ENCODE assay signal across 8 cellular contexts in genomic region chr18:2985628-2986027, GRCh38. TPM values are rescaled to one million over a fixed set of nuclear protein-coding genes. Genes with fewer than 3 reads are reported as not detected.
DNase-seq lines count a peak whose midpoint lies in the region; ATAC-seq, FAIRE-seq and TF ChIP-seq lines count a peak whose summit lies in the region.

No MANE protein-coding gene starts in this region.

- no peak overlapping the region for H3K4me3 Mint-ChIP-seq in CD4-positive, alpha-beta T cell

- no peak overlapping the region for H3K4me3 ChIP-seq in fibroblast of the aortic adventitia (ENCODE audit: low read depth, low read length)
- H3K4me3 ChIP-seq in transverse colon, result no peak overlapping the region

- H3K9me3 ChIP-seq in CD4-positive, alpha-beta T cell (ENCODE audit: control insufficient read depth, low read length), result no peaks in the 10 kb centered on the region
- no peaks in the 10 kb centered on the region for H3K9me3 ChIP-seq in transverse colon

- intact Hi-C loops in CD4-positive, alpha-beta T cell (cut with DNase I, micrococcal nuclease), result loop anchor here (1.0 to 10.0 kb wide), 3 partner anchors 25 to 191 kb away; no protein-coding TSS in a partner anchor
- intact Hi-C loops in transverse colon (cut with DNase I; ENCODE audit: low total_unique reads), result no loop called here

- in situ Hi-C loops in transverse colon (cut with MboI; ENCODE audit: low pct_ligation_motif_present in 1 of 4, low pct_unique_long_range_greater_than_20kb in 1 of 4, low sequenced_read_pairs in 3 of 4), result loop anchor here in 2 of 4 donors (10.0 kb wide), 1 partner anchor 51 kb away; no protein-coding TSS in a partner anchor

- H3K27ac ChIP-seq in CD4-positive, alpha-beta T cell (ENCODE audit: low read depth, low read length), result no peak overlapping the region
- H3K27ac ChIP-seq in transverse colon, result peak overlapping the region; percentile 68 to 87 (median 78)

- TF ChIP-seq CTCF in CD4-positive, alpha-beta T cell (IDR thresholded peaks at IDR 0.05), result peak; percentile 74
- peak; percentile 39 for TF ChIP-seq CTCF in GM20000 (IDR thresholded peaks at IDR 0.05; ENCODE audit: extremely low read depth, missing control alignments)
- peak; percentile 55 for TF ChIP-seq CTCF in fibroblast of the aortic adventitia (IDR thresholded peaks at IDR 0.05; ENCODE audit: insufficient read depth, low read length)
- TF ChIP-seq CTCF in transverse colon (IDR thresholded peaks at IDR 0.05), result peak; percentile 40 to 64 (median 47)

- FAIRE-seq in RCC 7860 (lab: Jason Lieb, UNC), result peak; percentile 64

- TF ChIP-seq POLR2A in transverse colon (IDR thresholded peaks at IDR 0.05), result no peak

- POLR2A ChIA-PET in CD4-positive, alpha-beta T cell (lab: Charles Lee), result interaction anchor here (0.8 to 4.8 kb wide), 19 partner anchors 9 to 330 kb away, joined by 3 to 161 read pairs (median 5); partner anchors contain the start of genes LPIN2 and SMCHD1

- no peaks in the 10 kb centered on the region for H3K27me3 ChIP-seq in CD4-positive, alpha-beta T cell (ENCODE audit: control insufficient read depth, insufficient read depth, low read length)
- no peaks in the 10 kb centered on the region for H3K27me3 ChIP-seq in transverse colon

- peaks cover 27% of the 10 kb centered on the region for H3K36me3 Mint-ChIP-seq in CD4-positive, alpha-beta T cell (ENCODE audit: low read depth)

- H3K27me3 Mint-ChIP-seq in CD4-positive, alpha-beta T cell, result no peaks in the 10 kb centered on the region

- peaks cover 31 to 65% (median 51%) of the 10 kb centered on the region in 4 donors for H3K4me1 ChIP-seq in transverse colon

- no peak for TF ChIP-seq EP300 in transverse colon (IDR thresholded peaks at IDR 0.05; ENCODE audit: low read depth)

- peak; percentile 69 for ATAC-seq in CD4-positive, alpha-beta T cell (ENCODE audit: poor library complexity)

- WGBS in transverse colon (ENCODE audit: low coverage in 1 of 2), 2 donors, result 47 to 53% methylated on average over 2 of the region's 2 CpGs

- H3K36me3 ChIP-seq in transverse colon, result no peaks in the 10 kb centered on the region

- peaks cover 79% of the 10 kb centered on the region for H3K4me1 Mint-ChIP-seq in CD4-positive, alpha-beta T cell (ENCODE audit: low read depth)

- H3K9me3 Mint-ChIP-seq in CD4-positive, alpha-beta T cell, result no peaks in the 10 kb centered on the region

- peak overlapping the region; percentile 89 for H3K27ac Mint-ChIP-seq in CD4-positive, alpha-beta T cell

- DNase-seq in CD4-positive, alpha-beta T cell, result no peak
- DNase-seq in GM20000 (ENCODE audit: low spot score), result peak; percentile 45
- peak; percentile 15 for DNase-seq in RCC 7860 (ENCODE audit: low spot score)
- peak; percentile 68 for DNase-seq in fibroblast of the aortic adventitia (ENCODE audit: low read depth)
- no peak for DNase-seq in transverse colon
- no peak for DNase-seq in stimulated activated CD4-positive, alpha-beta T cell treated with anti-CD3 and anti-CD28 coated beads, Interleukin-4, amount 100 ng/mL, for 1 hour
- no peak for DNase-seq in stimulated activated CD4-positive, alpha-beta T cell treated with anti-CD3 and anti-CD28 coated beads, Interleukin-2, amount 100 ng/mL, for 48 hours
- no peak for DNase-seq in H4 (ENCODE audit: low spot score)

- CTCF ChIA-PET in CD4-positive, alpha-beta T cell (lab: Charles Lee), result interaction anchor here (0.5 to 2.6 kb wide), 25 partner anchors 9 to 609 kb away, joined by 3 to 32 read pairs (median 5); no protein-coding TSS in a partner anchor

RNA-seq across cellular contexts. Expression of gene LPIN2, which starts 27.3 kb away (rescaled TPM):
- 10 to 100 TPM; 48.7 to 49.0 TPM for total RNA-seq in CD4-positive, alpha-beta T cell
- total RNA-seq in fibroblast of the aortic adventitia (ENCODE audit: low replicate concordance) (18.2 and 43.7 TPM in 2 replicates), transverse colon (100 to 1,000 TPM in 1 of 4 donors, 10 to 100 TPM in 3; 11.1 to 151 (median 87.0) TPM)
- 17.1 and 21.6 TPM in 2 replicates for total RNA-seq in H4 (2014; rRNA removed; shearing (Covaris generic))

Comparison
In these comparisons a context has a peak if more than half of its experiments do, and no peak if none do; other contexts are left out.
1. DNase-seq: peak in GM20000 (single experiment), RCC 7860 (single experiment) and fibroblast of the aortic adventitia (single experiment); none in CD4-positive, alpha-beta T cell (0 of 10), transverse colon (single experiment), stimulated activated CD4-positive, alpha-beta T cell treated with anti-CD3 and anti-CD28 coated beads, Interleukin-4, amount 100 ng/mL, for 1 hour (single experiment), stimulated activated CD4-positive, alpha-beta T cell treated with anti-CD3 and anti-CD28 coated beads, Interleukin-2, amount 100 ng/mL, for 48 hours (0 of 2) and H4 (single experiment).
2. Peak in every context shown above with its lines, with median percentiles within 50 percentile points of each other: CTCF ChIP-seq.